Comparison of ENCODE assay signal across 8 cellular contexts in the genomic region with DNA sequence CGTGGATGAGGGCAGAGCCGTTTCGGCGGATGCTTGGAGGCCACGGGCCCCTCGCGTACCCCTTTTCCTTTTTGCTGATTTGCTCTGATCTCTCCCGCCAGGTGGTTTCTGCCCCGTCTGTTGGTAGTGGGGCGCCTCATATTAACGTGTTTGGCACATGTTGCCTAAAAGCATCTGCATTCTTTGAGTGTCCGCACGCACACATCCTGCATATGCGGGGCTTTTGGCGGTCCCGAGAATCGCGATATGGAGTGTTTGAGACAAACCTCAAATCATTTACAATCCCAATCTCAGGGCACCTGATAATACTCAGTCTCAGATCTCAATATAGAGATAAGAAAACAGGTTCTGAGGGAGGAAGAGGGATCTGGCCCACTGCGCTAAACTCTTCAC. TPM values are rescaled to one million over a fixed set of nuclear protein-coding genes. Genes with fewer than 3 reads are reported as not detected.
DNase-seq lines count a peak whose midpoint lies in the region; ATAC-seq, FAIRE-seq and TF ChIP-seq lines count a peak whose summit lies in the region.

No MANE protein-coding gene starts in this region.

- H3K4me3 Mint-ChIP-seq in T-helper 17 cell, result peak overlapping the region; percentile 94

- intact Hi-C loops in gastrocnemius medialis (cut with DNase I; ENCODE audit: low total_unique reads), result loop anchor here (1.0 to 2.0 kb wide), 3 partner anchors 20 to 466 kb away; a partner anchor contains a TSS

- no peaks in the 10 kb centered on the region for H3K27me3 ChIP-seq in gastrocnemius medialis

- H3K27me3 Mint-ChIP-seq in T-helper 17 cell, result no peaks in the 10 kb centered on the region

- in situ Hi-C loops in gastrocnemius medialis (cut with MboI; ENCODE audit: low sequenced_read_pairs in 4 of 4), result no loop called here

- TF ChIP-seq POLR2A in gastrocnemius medialis (IDR thresholded peaks at IDR 0.05), result no peak

- FAIRE-seq in urothelium cell line (lab: Jason Lieb, UNC), result no peak

- TF ChIP-seq CTCF in GM12875 (IDR thresholded peaks at IDR 0.05; ENCODE audit: borderline replicate concordance, insufficient read depth, low read depth, low read length), result no peak
- no peak for TF ChIP-seq CTCF in fibroblast of villous mesenchyme (IDR thresholded peaks at IDR 0.05; ENCODE audit: insufficient read depth, low read depth, low read length)
- no peak for TF ChIP-seq CTCF in gastrocnemius medialis (IDR thresholded peaks at IDR 0.05 in 4 of 5, conservative IDR thresholded peaks at IDR 0.05 in 1 of 5)

- DNase-seq in T-helper 17 cell, result no peak
- DNase-seq in fibroblast of villous mesenchyme (ENCODE audit: low read depth), result no peak
- DNase-seq in gastrocnemius medialis, result no peak
- DNase-seq in HUDEP-2 (lab: John Stamatoyannopoulos, UW; ENCODE audit: unreplicated experiment in 76 of 76), result no peak
- DNase-seq in urothelium cell line (ENCODE audit: low spot score), result no peak
- no peak for DNase-seq in NCI-H82 treated with DMSO at 0.1 percent for 48 hours (lab: John Stamatoyannopoulos, UW; ENCODE audit: unreplicated experiment)

- ATAC-seq in T-helper 17 cell, result no peak
- no peak for ATAC-seq in gastrocnemius medialis
- ATAC-seq in GM19455 (IDR thresholded peaks at IDR 0.05; ENCODE audit: unreplicated experiment), result no peak

- peak overlapping the region; percentile 95 for H3K4me3 ChIP-seq in GM12875 (ENCODE audit: low read depth, low read length)
- H3K4me3 ChIP-seq in fibroblast of villous mesenchyme (ENCODE audit: low read depth, low read length), result peak overlapping the region; percentile 77
- peak overlapping the region; percentile 75 to 98 (median 90) for H3K4me3 ChIP-seq in gastrocnemius medialis

- no peaks in the 10 kb centered on the region for H3K9me3 ChIP-seq in T-helper 17 cell (ENCODE audit: control insufficient read depth, low read length, poor library complexity, severe bottlenecking)
- no peaks in the 10 kb centered on the region for H3K9me3 ChIP-seq in gastrocnemius medialis

- H3K27ac ChIP-seq in gastrocnemius medialis, result peak overlapping the region; percentile 98 to 100 (median 99)

- peaks cover 43% of the 10 kb centered on the region for H3K4me1 Mint-ChIP-seq in T-helper 17 cell

- H3K36me3 Mint-ChIP-seq in T-helper 17 cell (ENCODE audit: low read depth), result peaks cover 4% of the 10 kb centered on the region

- peaks cover 0 to 9% of the 10 kb centered on the region in 2 donors for H3K36me3 ChIP-seq in gastrocnemius medialis

- peak overlapping the region; percentile 100 for H3K27ac Mint-ChIP-seq in T-helper 17 cell

- H3K4me1 ChIP-seq in gastrocnemius medialis, result peaks cover 36 to 47% of the 10 kb centered on the region in 2 donors

RNA-seq across cellular contexts. Expression of a gene that starts 0.8 kb away (rescaled TPM):
- total RNA-seq in T-helper 17 cell (100 to 1,000 TPM; 248 to 258 TPM), fibroblast of villous mesenchyme (99.9 and 111 TPM in 2 replicates), gastrocnemius medialis (10 to 100 TPM; 38.1 to 60.2 (median 50.1) TPM)

RNA-seq across cellular contexts. Expression of a gene that starts 7.6 kb away (rescaled TPM):
- total RNA-seq in T-helper 17 cell, result 1 to 10 TPM; 1.1 to 1.6 TPM
- total RNA-seq in fibroblast of villous mesenchyme, result 7.8 and 9.0 TPM in 2 replicates
- 10 to 100 TPM in 2 of 4 donors, 1 to 10 TPM in 2; 6.3 to 21.2 (median 12.6) TPM for total RNA-seq in gastrocnemius medialis

RNA-seq across cellular contexts. Expression of a gene that starts 12.2 kb away (rescaled TPM):
- total RNA-seq in T-helper 17 cell (10 to 100 TPM; 24.7 to 26.3 TPM), fibroblast of villous mesenchyme (11.0 and 13.0 TPM in 2 replicates), gastrocnemius medialis (10 to 100 TPM in 3 of 4 donors, 1 to 10 TPM in 1; 9.9 to 17.3 (median 13.7) TPM)

RNA-seq across cellular contexts. Expression of a gene that starts 14.8 kb away (rescaled TPM):
- 10 to 100 TPM; 40.3 to 41.8 TPM for total RNA-seq in T-helper 17 cell
- 5.5 and 5.6 TPM in 2 replicates for total RNA-seq in fibroblast of villous mesenchyme
- total RNA-seq in gastrocnemius medialis, result 10 to 100 TPM in 1 of 4 donors, 1 to 10 TPM in 3; 1.5 to 12.3 (median 7.2) TPM

RNA-seq across cellular contexts. Expression of a gene that starts 19.4 kb away (rescaled TPM):
- total RNA-seq in T-helper 17 cell (10 to 100 TPM; 42.5 to 44.1 TPM), fibroblast of villous mesenchyme (17.7 and 31.2 TPM in 2 replicates), gastrocnemius medialis (100 to 1,000 TPM in 3 of 4 donors, 10 to 100 TPM in 1; 58.7 to 214 (median 190) TPM)
